In genomic region chr14:91862417-91862816, GRCh38 we compare ENCODE assay signal across 20 cellular contexts. TPM values are rescaled to one million over a fixed set of nuclear protein-coding genes. Genes with fewer than 3 reads are reported as not detected.
DNase-seq lines count a peak whose midpoint lies in the region; ATAC-seq lines count a peak whose summit lies in the region.
"Had no signal": no experiment of that assay in that cellular context is flagged by ENCODE, and none has a peak within 500 bp of the region (broad histone marks: within the 10 kb centered on the region; RNA-seq: fewer than 3 reads in every experiment).

No MANE protein-coding gene starts in this region.

- POLR2A ChIA-PET in T-cell (lab: Charles Lee) = interaction anchor here (1.0 to 1.5 kb wide), 2 partner anchors 9 to 18 kb away, joined by 5 to 15 read pairs; no protein-coding TSS in a partner anchor

- no peaks in the 10 kb centered on the region for H3K9me3 Mint-ChIP-seq in activated naive CD4-positive, alpha-beta T cell treated with anti-CD3 and anti-CD28 coated beads, Interleukin-2, amount 10 ng/mL, durations not matched to agents 7 days and 5 days
- H3K9me3 Mint-ChIP-seq in T-cell = no peaks in the 10 kb centered on the region
- H3K9me3 Mint-ChIP-seq in activated naive CD8-positive, alpha-beta T cell treated with anti-CD3 and anti-CD28 coated beads for 36 hours = no peaks in the 10 kb centered on the region
- H3K9me3 Mint-ChIP-seq in stimulated activated effector memory CD8-positive, alpha-beta T cell treated with anti-CD3 and anti-CD28 coated beads, Interleukin-12 subunit alpha, Interleukin-12 subunit beta, amount 100 ng/mL, for 72 hours = no peaks in the 10 kb centered on the region
- H3K9me3 Mint-ChIP-seq: CD14-positive monocyte had no signal

- H3K27me3 Mint-ChIP-seq in activated naive CD4-positive, alpha-beta T cell treated with anti-CD3 and anti-CD28 coated beads, Interleukin-2, amount 10 ng/mL, durations not matched to agents 7 days and 5 days = no peaks in the 10 kb centered on the region
- no peaks in the 10 kb centered on the region for H3K27me3 Mint-ChIP-seq in T-cell
- H3K27me3 Mint-ChIP-seq in activated naive CD8-positive, alpha-beta T cell treated with anti-CD3 and anti-CD28 coated beads for 36 hours = no peaks in the 10 kb centered on the region

- CTCF ChIA-PET in activated naive CD4-positive, alpha-beta T cell treated with anti-CD3 and anti-CD28 coated beads, Interleukin-2, amount 10 ng/mL, durations not matched to agents 7 days and 5 days (lab: Charles Lee) = interaction anchor here (1.2 to 1.6 kb wide), 2 partner anchors 49 to 134 kb away, joined by 3 to 5 read pairs; no protein-coding TSS in a partner anchor
- CTCF ChIA-PET in T-cell (lab: Charles Lee) = interaction anchor here in 1 of 2 donors (0.6 kb wide), 1 partner anchor 9 kb away, joined by 3 read pairs; no protein-coding TSS in a partner anchor

- ATAC-seq in T-cell (replicated peaks in 1 of 4) (no peak), sciatic nerve (no peak)
- ATAC-seq in stimulated activated effector memory CD8-positive, alpha-beta T cell treated with anti-CD3 and anti-CD28 coated beads, Interleukin-12 subunit alpha, Interleukin-12 subunit beta, amount 100 ng/mL, for 72 hours = no peak
- ATAC-seq: gastrocnemius medialis, mucosa of descending colon, WTC11 had no signal

- no peak for DNase-seq in activated naive CD4-positive, alpha-beta T cell treated with anti-CD3 and anti-CD28 coated beads, Interleukin-2, amount 10 ng/mL, durations not matched to agents 7 days and 5 days
- DNase-seq in activated naive CD4-positive, alpha-beta T cell (lab: John Stamatoyannopoulos, UW) = no peak
- no peak for DNase-seq in T-cell
- DNase-seq in activated naive CD8-positive, alpha-beta T cell treated with anti-CD3 and anti-CD28 coated beads for 36 hours = no peak
- DNase-seq in stimulated activated effector memory CD8-positive, alpha-beta T cell treated with anti-CD3 and anti-CD28 coated beads, Interleukin-12 subunit alpha, Interleukin-12 subunit beta, amount 100 ng/mL, for 72 hours (ENCODE audit: low spot score in 2 of 2) = no peak
- DNase-seq in sciatic nerve (ENCODE audit: low spot score) = no peak
- DNase-seq in cerebellum (ENCODE audit: low spot score) = no peak
- DNase-seq: DMS53; effector CD8-positive, alpha-beta T cell; gastrocnemius medialis; GF-D8; hippocampal formation; MM.1S; mucosa of descending colon; NCI-H146; NCI-H2171; NCI-H524; T-helper 9 cell had no signal

- H3K4me3 Mint-ChIP-seq in activated naive CD4-positive, alpha-beta T cell treated with anti-CD3 and anti-CD28 coated beads, Interleukin-2, amount 10 ng/mL, durations not matched to agents 7 days and 5 days = peak overlapping the region; percentile 80
- H3K4me3 Mint-ChIP-seq in T-cell = peak overlapping the region; percentile 83 to 90 (median 86)
- H3K4me3 Mint-ChIP-seq in activated naive CD8-positive, alpha-beta T cell treated with anti-CD3 and anti-CD28 coated beads for 36 hours = peak overlapping the region; percentile 50
- H3K4me3 Mint-ChIP-seq in stimulated activated effector memory CD8-positive, alpha-beta T cell treated with anti-CD3 and anti-CD28 coated beads, Interleukin-12 subunit alpha, Interleukin-12 subunit beta, amount 100 ng/mL, for 72 hours = peak overlapping the region; percentile 76
- H3K4me3 Mint-ChIP-seq: CD14-positive monocyte, WTC11 had no signal

- H3K27ac Mint-ChIP-seq in activated naive CD4-positive, alpha-beta T cell treated with anti-CD3 and anti-CD28 coated beads, Interleukin-2, amount 10 ng/mL, durations not matched to agents 7 days and 5 days = peak overlapping the region; percentile 92
- peak overlapping the region; percentile 88 to 94 for H3K27ac Mint-ChIP-seq in T-cell
- peak overlapping the region; percentile 88 for H3K27ac Mint-ChIP-seq in activated naive CD8-positive, alpha-beta T cell treated with anti-CD3 and anti-CD28 coated beads for 36 hours
- peak overlapping the region; percentile 96 for H3K27ac Mint-ChIP-seq in stimulated activated effector memory CD8-positive, alpha-beta T cell treated with anti-CD3 and anti-CD28 coated beads, Interleukin-12 subunit alpha, Interleukin-12 subunit beta, amount 100 ng/mL, for 72 hours
- H3K27ac Mint-ChIP-seq: WTC11 had no signal

- peaks cover 74% of the 10 kb centered on the region for H3K4me1 Mint-ChIP-seq in activated naive CD4-positive, alpha-beta T cell treated with anti-CD3 and anti-CD28 coated beads, Interleukin-2, amount 10 ng/mL, durations not matched to agents 7 days and 5 days
- peaks cover 84 to 87% (median 86%) of the 10 kb centered on the region in 3 donors for H3K4me1 Mint-ChIP-seq in T-cell
- H3K4me1 Mint-ChIP-seq in activated naive CD8-positive, alpha-beta T cell treated with anti-CD3 and anti-CD28 coated beads for 36 hours = peaks cover 83% of the 10 kb centered on the region
- H3K4me1 Mint-ChIP-seq in stimulated activated effector memory CD8-positive, alpha-beta T cell treated with anti-CD3 and anti-CD28 coated beads, Interleukin-12 subunit alpha, Interleukin-12 subunit beta, amount 100 ng/mL, for 72 hours = peaks cover 87% of the 10 kb centered on the region

- H3K36me3 Mint-ChIP-seq in activated naive CD4-positive, alpha-beta T cell treated with anti-CD3 and anti-CD28 coated beads, Interleukin-2, amount 10 ng/mL, durations not matched to agents 7 days and 5 days = peaks cover 69% of the 10 kb centered on the region
- H3K36me3 Mint-ChIP-seq in T-cell = peaks cover 58% of the 10 kb centered on the region
- H3K36me3 Mint-ChIP-seq in activated naive CD8-positive, alpha-beta T cell treated with anti-CD3 and anti-CD28 coated beads for 36 hours = peaks cover 21% of the 10 kb centered on the region
- H3K36me3 Mint-ChIP-seq in stimulated activated effector memory CD8-positive, alpha-beta T cell treated with anti-CD3 and anti-CD28 coated beads, Interleukin-12 subunit alpha, Interleukin-12 subunit beta, amount 100 ng/mL, for 72 hours = peaks cover 28% of the 10 kb centered on the region
- H3K36me3 Mint-ChIP-seq: WTC11 had no signal

- intact Hi-C loops in sciatic nerve (cut with DNase I) = no loop called here

RNA-seq across cellular contexts. Expression of gene TC2N, which starts 4.9 kb away (rescaled TPM):
- total RNA-seq in T-cell (100 to 1,000 TPM; 203 to 274 (median 243) TPM), sciatic nerve (13.2 TPM), cerebellum (12.3 TPM)
- 10 to 100 TPM; 16.7 to 17.4 TPM for total RNA-seq in activated naive CD8-positive, alpha-beta T cell treated with anti-CD3 and anti-CD28 coated beads for 36 hours

Comparison
In these comparisons a context has a peak if more than half of its experiments do, and no peak if none do; other contexts are left out.
1. RNA of gene TC2N, which starts 4.9 kb away (total RNA-seq): 203 to 274 TPM in T-cell; 16.7 to 17.4 TPM in activated naive CD8-positive, alpha-beta T cell treated with anti-CD3 and anti-CD28 coated beads for 36 hours, 13.2 TPM in sciatic nerve (single experiment) and 12.3 TPM in cerebellum (single experiment); every median in the first group is over 10 times any median in the second.
2. Peak in every context shown above with its lines, with median percentiles within 50 percentile points of each other: H3K27ac Mint-ChIP-seq and H3K4me3 Mint-ChIP-seq.